ENCODE assay signal across 9 cellular contexts in genomic region chrX:16171944-16172343, GRCh38. TPM values are rescaled to one million over a fixed set of nuclear protein-coding genes. Genes with fewer than 3 reads are reported as not detected.
"Had no signal": no experiment of that assay in that cellular context is flagged by ENCODE, and none has a peak within 500 bp of the region (broad histone marks: within the 10 kb centered on the region; RNA-seq: fewer than 3 reads in every experiment).

No MANE protein-coding gene starts in this region.

- DNase-seq: H7, HCEC 1CT, IMR-90, KG1 had no signal

- H2AFZ ChIP-seq: GM23338 had no signal

- H3K4me3 Mint-ChIP-seq: GM23338 had no signal

- ATAC-seq: GM23338, K562 had no signal

- H3K4me3 ChIP-seq: GM23338, K562 had no signal

- H3K27ac Mint-ChIP-seq: GM23338 had no signal

- FAIRE-seq: HTR-8/SVneo, K562 had no signal

- H3K4me2 ChIP-seq: GM23338 had no signal

RNA-seq across cellular contexts. Expression of gene MAGEB17, which starts 4.7 kb away (rescaled TPM):
- total RNA-seq: H4, HT-29 had no signal

RNA-seq across cellular contexts. Expression of gene GRPR, which starts 48.6 kb away (rescaled TPM):
- total RNA-seq: H4, HT-29, K562 had no signal
